In the genomic region with DNA sequence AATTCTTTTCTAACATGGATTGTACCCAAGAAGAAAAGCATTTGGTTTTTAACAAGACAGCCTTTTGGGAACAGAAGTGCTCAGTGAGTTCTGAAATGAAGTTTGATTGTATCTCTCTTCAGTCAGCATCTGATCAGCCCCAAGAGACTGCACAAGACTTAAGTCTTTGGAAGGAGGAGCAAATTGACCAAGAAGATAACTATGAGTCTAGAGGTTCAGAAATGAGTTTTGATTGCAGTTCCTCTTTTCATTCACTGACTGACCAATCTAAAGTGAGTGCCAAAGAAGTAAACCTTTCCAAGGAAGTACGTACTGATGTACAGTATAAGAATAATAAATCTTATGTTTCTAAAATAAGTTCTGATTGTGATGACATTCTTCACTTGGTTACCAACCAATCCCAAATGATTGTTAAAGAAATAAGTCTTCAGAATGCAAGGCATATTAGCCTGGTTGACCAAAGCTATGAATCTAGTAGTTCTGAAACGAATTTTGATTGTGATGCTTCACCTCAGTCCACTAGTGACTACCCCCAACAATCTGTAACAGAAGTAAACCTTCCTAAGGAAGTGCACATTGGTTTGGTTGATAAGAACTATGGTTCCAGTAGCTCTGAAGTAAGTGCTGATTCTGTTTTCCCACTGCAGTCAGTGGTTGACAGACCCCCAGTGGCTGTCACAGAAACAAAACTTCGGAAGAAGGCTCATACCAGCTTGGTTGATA, we compare ENCODE assay signal across 17 cellular contexts. TPM values are rescaled to one million over a fixed set of nuclear protein-coding genes. Genes with fewer than 3 reads are reported as not detected.
DNase-seq lines count a peak whose midpoint lies in the region; ATAC-seq and TF ChIP-seq lines count a peak whose summit lies in the region.
"Had no signal": no experiment of that assay in that cellular context is flagged by ENCODE, and none has a peak within 500 bp of the region (broad histone marks: within the 10 kb centered on the region; RNA-seq: fewer than 3 reads in every experiment).

No MANE protein-coding gene starts in this region.

- no peaks in the 10 kb centered on the region for H3K27me3 ChIP-seq in MM.1S (replicated peaks; ENCODE audit: insufficient read depth, low read length)

- H3K4me3 ChIP-seq in MM.1S (ENCODE audit: low read length): no peak overlapping the region
- H3K4me3 ChIP-seq: SK-N-MC had no signal

- intact Hi-C loops in activated CD4-positive, alpha-beta memory T cell treated with anti-CD3 and anti-CD28 coated beads for 36 hours (cut with micrococcal nuclease): no loop called here

- no peak overlapping the region for H3K4me3 Mint-ChIP-seq in activated CD4-positive, alpha-beta memory T cell treated with anti-CD3 and anti-CD28 coated beads for 36 hours
- H3K4me3 Mint-ChIP-seq: activated CD4-positive, alpha-beta memory T cell treated with anti-CD3 and anti-CD28 coated beads, Interleukin-2, amount 10 ng/mL, durations not matched to agents 7 days and 5 days; activated T-cell treated with anti-CD3 and anti-CD28 coated beads, Interleukin-2, amount 50 U/mL, for 72 hours; endodermal cell had no signal

- H3K27me3 Mint-ChIP-seq in activated CD4-positive, alpha-beta memory T cell treated with anti-CD3 and anti-CD28 coated beads for 36 hours: peaks cover 3% of the 10 kb centered on the region
- H3K27me3 Mint-ChIP-seq: activated CD4-positive, alpha-beta memory T cell treated with anti-CD3 and anti-CD28 coated beads, Interleukin-2, amount 10 ng/mL, durations not matched to agents 7 days and 5 days had no signal

- peaks cover 5% of the 10 kb centered on the region for H3K9me3 Mint-ChIP-seq in activated CD4-positive, alpha-beta memory T cell treated with anti-CD3 and anti-CD28 coated beads for 36 hours
- H3K9me3 Mint-ChIP-seq: activated CD4-positive, alpha-beta memory T cell treated with anti-CD3 and anti-CD28 coated beads, Interleukin-2, amount 10 ng/mL, durations not matched to agents 7 days and 5 days; activated T-cell treated with anti-CD3 and anti-CD28 coated beads, Interleukin-2, amount 50 U/mL, for 72 hours; endodermal cell had no signal

- POLR2A ChIA-PET in activated CD4-positive, alpha-beta memory T cell treated with anti-CD3 and anti-CD28 coated beads for 36 hours (lab: Charles Lee): no interaction called here

- H3K9me3 ChIP-seq in MM.1S (replicated peaks; ENCODE audit: insufficient read depth, low read length): no peaks in the 10 kb centered on the region

- no peaks in the 10 kb centered on the region for H3K4me1 Mint-ChIP-seq in activated CD4-positive, alpha-beta memory T cell treated with anti-CD3 and anti-CD28 coated beads for 36 hours (ENCODE audit: low read depth)
- H3K4me1 Mint-ChIP-seq: activated CD4-positive, alpha-beta memory T cell treated with anti-CD3 and anti-CD28 coated beads, Interleukin-2, amount 10 ng/mL, durations not matched to agents 7 days and 5 days; endodermal cell had no signal

- H3K36me3 Mint-ChIP-seq in activated CD4-positive, alpha-beta memory T cell treated with anti-CD3 and anti-CD28 coated beads for 36 hours: peaks cover 20% of the 10 kb centered on the region

- no peak overlapping the region for H3K27ac Mint-ChIP-seq in activated CD4-positive, alpha-beta memory T cell treated with anti-CD3 and anti-CD28 coated beads for 36 hours
- H3K27ac Mint-ChIP-seq: activated CD4-positive, alpha-beta memory T cell treated with anti-CD3 and anti-CD28 coated beads, Interleukin-2, amount 10 ng/mL, durations not matched to agents 7 days and 5 days; activated T-cell treated with anti-CD3 and anti-CD28 coated beads, Interleukin-2, amount 50 U/mL, for 72 hours; endodermal cell had no signal

- H3F3A ChIP-seq in MM.1S (ENCODE audit: insufficient read depth, low read length): peaks cover 4% of the 10 kb centered on the region

- peak; percentile 84 for ATAC-seq in GM18511 (IDR thresholded peaks at IDR 0.05; ENCODE audit: unreplicated experiment)
- peak; percentile 76 for ATAC-seq in GM19463 (IDR thresholded peaks at IDR 0.05; ENCODE audit: unreplicated experiment)
- ATAC-seq in HG02885 (IDR thresholded peaks at IDR 0.05; ENCODE audit: poor library complexity, unreplicated experiment): peak; percentile 82
- ATAC-seq in HG03558 (IDR thresholded peaks at IDR 0.05; ENCODE audit: extremely low read depth, unreplicated experiment): peak; percentile 60
- ATAC-seq: activated T-cell treated with anti-CD3 and anti-CD28 coated beads, Interleukin-2, amount 50 U/mL, for 72 hours; left cardiac atrium had no signal

- no peaks in the 10 kb centered on the region for H3K9me2 ChIP-seq in MM.1S (replicated peaks; ENCODE audit: insufficient read depth, low read length)

- H2AFZ ChIP-seq in MM.1S (ENCODE audit: low read length): no peak overlapping the region

- H3K9ac ChIP-seq in MM.1S (ENCODE audit: low read length): no peak overlapping the region

- H3K79me2 ChIP-seq in MM.1S (ENCODE audit: low read length): peaks cover 10% of the 10 kb centered on the region; the same call in 1 of the 2 replicates

- no peak overlapping the region for H3K27ac ChIP-seq in MM.1S (ENCODE audit: low read length)
- H3K27ac ChIP-seq: SK-N-MC had no signal

- H3K4me2 ChIP-seq in MM.1S (ENCODE audit: low read depth, low read length): no peak overlapping the region

- no peak for TF ChIP-seq CTCF in MM.1S (IDR thresholded peaks at IDR 0.05; ENCODE audit: low read length)

- H4K20me1 ChIP-seq in MM.1S (ENCODE audit: insufficient read depth, low read length): no peaks in the 10 kb centered on the region

- CTCF ChIA-PET in activated CD4-positive, alpha-beta memory T cell treated with anti-CD3 and anti-CD28 coated beads for 36 hours (lab: Charles Lee): no interaction called here

- H3K36me3 ChIP-seq in MM.1S (replicated peaks; ENCODE audit: insufficient read depth, low read length): peaks cover 15% of the 10 kb centered on the region; the same call in 1 of the 2 replicates

- DNase-seq in MM.1S (no peak), T-helper 1 cell (no peak), Kasumi-1 (lab: John Stamatoyannopoulos, UW) (no peak)
- no peak for DNase-seq in activated CD4-positive, alpha-beta memory T cell treated with anti-CD3 and anti-CD28 coated beads for 36 hours
- DNase-seq: activated CD4-positive, alpha-beta memory T cell treated with anti-CD3 and anti-CD28 coated beads, Interleukin-2, amount 10 ng/mL, durations not matched to agents 7 days and 5 days; activated T-cell treated with anti-CD3 and anti-CD28 coated beads, Interleukin-2, amount 50 U/mL, for 72 hours; central memory CD4-positive, alpha-beta T cell; EL; endodermal cell; left cardiac atrium; NCI-H69; stimulated activated CD4-positive, alpha-beta T cell treated with anti-CD3 and anti-CD28 coated beads, Interleukin-15, amount 100 ng/mL, for 24 hours had no signal

- H3K4me1 ChIP-seq in MM.1S (ENCODE audit: low read length): no peaks in the 10 kb centered on the region

RNA-seq across cellular contexts. Expression of a gene that starts 31.2 kb away (rescaled TPM):
- 1 to 10 TPM; 7.4 to 7.8 TPM for total RNA-seq in activated CD4-positive, alpha-beta memory T cell treated with anti-CD3 and anti-CD28 coated beads for 36 hours
